ENCODE assay signal across 15 cellular contexts in the genomic region with DNA sequence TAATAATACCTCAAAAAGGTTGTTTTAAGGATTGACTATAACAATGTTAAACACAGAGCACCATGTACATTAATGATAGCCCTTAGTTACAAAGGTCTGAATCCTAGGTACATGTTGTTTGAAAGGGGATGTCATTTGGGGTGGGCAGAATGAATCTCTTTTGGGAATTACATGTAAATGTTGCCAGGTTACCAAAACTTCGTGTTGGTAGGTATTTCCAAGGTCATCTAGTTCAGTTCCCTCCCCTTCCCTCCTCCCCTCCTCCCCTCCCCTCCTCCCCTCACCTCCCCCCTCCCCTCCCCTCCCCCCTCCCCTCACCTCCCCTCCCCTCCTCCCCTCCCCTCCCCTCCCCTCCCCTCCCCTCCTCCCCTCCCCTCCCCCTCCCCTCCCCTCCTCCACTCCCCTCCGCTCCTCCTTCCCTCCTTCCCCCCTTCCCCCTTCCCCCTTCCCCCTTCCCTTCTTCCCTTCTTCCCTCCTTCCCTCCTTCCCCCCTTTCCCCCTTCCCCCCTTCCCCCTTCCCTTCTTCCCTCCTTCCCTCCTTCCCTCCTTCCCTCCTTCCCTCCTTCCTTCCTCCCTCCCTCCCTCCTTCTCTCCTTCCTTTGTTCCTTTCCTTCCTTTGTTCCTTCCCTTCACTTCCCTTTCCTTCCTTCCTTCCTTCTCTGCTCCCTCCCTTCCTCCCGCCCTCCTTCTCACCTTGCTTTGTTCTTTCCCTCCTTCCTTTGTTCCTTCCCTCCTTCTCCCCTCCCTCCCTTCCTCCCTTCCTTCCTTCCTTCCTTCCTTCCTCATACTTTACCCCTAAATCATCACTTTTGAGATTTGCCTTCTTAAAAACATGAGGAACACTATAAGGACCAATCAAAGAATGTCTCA.
"Had no signal": no experiment of that assay in that cellular context is flagged by ENCODE, and none has a peak within 500 bp of the region (broad histone marks: within the 10 kb centered on the region; RNA-seq: fewer than 3 reads in every experiment).

No MANE protein-coding gene starts in this region.

- H3K4me3 Mint-ChIP-seq: brain; central memory CD8-positive, alpha-beta T cell; T-helper 1 cell treated with Interleukin-12 subunit alpha and Interleukin-12 subunit beta and Interleukin-4 antibody, amounts not matched to agents 30 μg/mL and 1 μg/mL, for 36 hours had no signal

- H3K27ac Mint-ChIP-seq: brain; T-helper 1 cell treated with Interleukin-12 subunit alpha and Interleukin-12 subunit beta and Interleukin-4 antibody, amounts not matched to agents 30 μg/mL and 1 μg/mL, for 36 hours had no signal

- DNase-seq: activated CD4-positive, CD25-positive, alpha-beta regulatory T cell; activated CD8-positive, alpha-beta memory T cell treated with anti-CD3 and anti-CD28 coated beads, Interleukin-2, amount 50 U/mL, for 48 hours; activated effector memory CD4-positive, alpha-beta T cell treated with anti-CD3 and anti-CD28 coated beads, Interleukin-2, amount 50 U/mL, for 16 hours; amniotic stem cell; cortex of kidney; effector memory CD4-positive, alpha-beta T cell; mesendoderm; psoas muscle; spleen; stomach had no signal

- H3K27me3 ChIP-seq: spleen, stomach had no signal

- H3K27ac ChIP-seq: psoas muscle, spleen, stomach, thoracic aorta had no signal

- H3K4me3 ChIP-seq: psoas muscle, spleen, stomach, thoracic aorta had no signal

- H3K27me3 Mint-ChIP-seq: brain; central memory CD8-positive, alpha-beta T cell had no signal

- H3K4me1 ChIP-seq: stomach had no signal

- H3K9me3 ChIP-seq: psoas muscle, spleen, stomach, thoracic aorta had no signal

- H3K9me3 Mint-ChIP-seq: central memory CD8-positive, alpha-beta T cell; T-helper 1 cell treated with Interleukin-12 subunit alpha and Interleukin-12 subunit beta and Interleukin-4 antibody, amounts not matched to agents 30 μg/mL and 1 μg/mL, for 36 hours had no signal

- H3K36me3 ChIP-seq: stomach, thoracic aorta had no signal

- ATAC-seq: psoas muscle, sciatic nerve had no signal
